ENCODE assay signal across 8 cellular contexts in the genomic region with DNA sequence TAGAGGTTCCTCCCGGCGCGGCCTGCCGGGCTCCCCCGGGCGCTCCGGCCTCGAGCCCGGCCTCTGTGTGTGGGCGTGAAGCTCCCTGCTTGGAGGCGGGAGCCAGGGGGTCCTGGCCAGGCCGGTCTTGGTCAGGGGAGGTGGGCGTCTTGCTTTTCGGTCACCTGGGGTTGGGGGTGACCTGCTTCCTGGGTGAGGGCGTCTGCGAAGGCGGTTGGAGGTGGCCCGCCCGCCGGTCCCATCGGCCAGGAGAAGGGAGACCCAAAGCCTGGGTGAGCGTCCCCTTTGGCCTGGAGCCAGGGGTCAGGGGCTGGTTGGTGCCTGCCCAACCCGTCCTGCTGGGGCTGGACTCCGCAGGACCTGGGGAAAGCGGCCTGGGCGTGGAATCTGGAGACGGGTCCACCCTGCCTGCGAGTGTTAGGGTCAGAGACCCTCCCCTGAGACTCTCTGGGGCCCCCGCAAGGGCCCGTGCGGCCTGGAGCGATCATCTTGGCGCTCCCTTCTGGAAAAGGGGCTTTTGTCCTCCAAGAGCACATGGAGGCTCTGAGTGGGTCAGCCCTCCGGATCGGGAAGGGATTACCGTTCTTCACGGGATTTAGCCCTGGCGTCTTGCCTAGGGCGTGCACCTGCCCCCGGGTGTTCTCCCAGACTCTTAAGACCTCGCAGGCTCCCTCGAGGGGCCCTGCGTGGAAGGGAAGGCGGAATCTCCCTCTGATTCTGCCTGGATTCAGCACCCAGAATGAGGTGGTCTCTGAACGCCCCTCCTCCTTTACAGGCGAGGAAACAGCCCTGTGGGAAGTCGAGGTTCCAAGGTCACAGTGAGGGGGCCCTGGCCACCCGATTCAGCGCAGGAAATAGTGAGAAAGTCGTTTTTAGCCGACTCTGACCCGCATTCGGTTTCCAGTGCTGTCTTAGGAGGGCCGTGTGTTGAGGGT. TPM values are rescaled to one million over a fixed set of nuclear protein-coding genes. Genes with fewer than 3 reads are reported as not detected.
DNase-seq lines count a peak whose midpoint lies in the region; ATAC-seq and TF ChIP-seq lines count a peak whose summit lies in the region.

No MANE protein-coding gene starts in this region.

- H4K5ac ChIP-seq in IMR-90 (ENCODE audit: low read depth, low read length), result no peak overlapping the region

- peak overlapping the region; percentile 51 for H2BK12ac ChIP-seq in trophoblast cell (ENCODE audit: low read length)

- DNase-seq in CD14-positive monocyte (ENCODE audit: low spot score) (no peak), IMR-90 (peak; percentile 56), glutamatergic neuron (no peak), trophoblast cell (peak in 1 of 2 donors; percentile 49), SKM-1 (lab: John Stamatoyannopoulos, UW; ENCODE audit: unreplicated experiment) (no peak)
- DNase-seq in activated T-cell treated with anti-CD3 and anti-CD28 coated beads, Interleukin-2, amount 50 U/mL, for 48 hours, result peak; percentile 48 to 52

- H3K4me1 ChIP-seq in IMR-90 (ENCODE audit: control insufficient read depth, insufficient read depth, low read length) (peaks cover 26% of the 10 kb centered on the region), trophoblast cell (ENCODE audit: control insufficient read depth in 1 of 2, insufficient read depth in 2 of 2, low read length in 2 of 2) (peaks cover 16 to 30% of the 10 kb centered on the region in 2 experiments)

- H3K27me3 ChIP-seq in IMR-90 (ENCODE audit: control insufficient read depth, insufficient read depth, low read length), result no peaks in the 10 kb centered on the region
- H3K27me3 ChIP-seq in trophoblast cell (ENCODE audit: insufficient read depth, low read length), result no peaks in the 10 kb centered on the region

- H3K9me3 ChIP-seq in IMR-90 (ENCODE audit: control insufficient read depth, insufficient read depth, low read length), result no peaks in the 10 kb centered on the region
- no peaks in the 10 kb centered on the region for H3K9me3 ChIP-seq in trophoblast cell (ENCODE audit: insufficient read depth, low read depth, low read length)

- H3K36me3 ChIP-seq in IMR-90 (ENCODE audit: control insufficient read depth, insufficient read depth, low read length), result no peaks in the 10 kb centered on the region
- peaks cover 15 to 19% of the 10 kb centered on the region in 2 experiments for H3K36me3 ChIP-seq in trophoblast cell (ENCODE audit: control insufficient read depth in 1 of 2, insufficient read depth in 2 of 2, low read length in 2 of 2)

- POLR2A ChIA-PET in IMR-90 (lab: Charles Lee; ENCODE audit: unreplicated experiment), result no interaction called here

- H3K4me2 ChIP-seq in IMR-90 (ENCODE audit: low read depth, low read length) (peak overlapping the region; percentile 93), trophoblast cell (ENCODE audit: low read length) (peak overlapping the region; percentile 87)

- no peak; the same call in 1 of the 2 replicates for TF ChIP-seq POLR2A in IMR-90 (IDR thresholded peaks at IDR 0.05; ENCODE audit: low read depth, low read length)

- no peak overlapping the region for H2BK15ac ChIP-seq in IMR-90 (ENCODE audit: low read depth, low read length)

- H2AFZ ChIP-seq in IMR-90 (replicated peaks; ENCODE audit: low read length, poor library complexity) (peak overlapping the region; percentile 90), trophoblast cell (ENCODE audit: insufficient read depth, low read length, poor library complexity) (peak overlapping the region; percentile 62)

- H3K9me3 Mint-ChIP-seq in CD14-positive monocyte (peaks cover 0 to 7% (median 0%) of the 10 kb centered on the region in 7 donors), glutamatergic neuron (ENCODE audit: unreplicated experiment) (peaks cover 16% of the 10 kb centered on the region)

- 1% methylated on average over 17 of the region's 54 CpGs; no CpG with 5 or more reads in 1 of the 2 experiments for WGBS in IMR-90 (ENCODE audit: extremely low coverage in 2 of 2, insufficient read length in 1 of 2), 2 experiments
- WGBS in trophoblast cell (ENCODE audit: extremely low coverage, insufficient coverage, insufficient read length), result no CpG with 5 or more reads among the region's 54 CpGs

- peak; percentile 7 for ATAC-seq in GM18907 (IDR thresholded peaks at IDR 0.05; ENCODE audit: unreplicated experiment)
- ATAC-seq in IMR-90 (ENCODE audit: low read depth), result peak; percentile 12
- no peak for ATAC-seq in HG02870 (IDR thresholded peaks at IDR 0.05; ENCODE audit: unreplicated experiment)

- H3K9me1 ChIP-seq in IMR-90 (ENCODE audit: insufficient read depth, low read length), result peaks cover 11% of the 10 kb centered on the region; the same call in 1 of the 2 replicates

- intact Hi-C loops in CD14-positive monocyte (cut with micrococcal nuclease), result loop anchor here (5.0 kb wide), 3 partner anchors 41 to 89 kb away; partner anchors contain the start of genes CDC34 (in 1 of the 2), FGF22 (in 1 of the 2) and RNF126 (in 1 of the 2)
- intact Hi-C loops in IMR-90 (cut with micrococcal nuclease), result no loop called here

- no peak overlapping the region for H2BK20ac ChIP-seq in IMR-90 (ENCODE audit: low read depth, low read length)

- peaks cover 46% of the 10 kb centered on the region for H3K79me2 ChIP-seq in trophoblast cell (ENCODE audit: control insufficient read depth, insufficient read depth, low read length, poor library complexity)

- H4K8ac ChIP-seq in IMR-90 (ENCODE audit: low read depth in 2 of 2, low read length in 2 of 2) (peak overlapping the region; percentile 21 to 77; a peak in 1 of 4 replicates), trophoblast cell (ENCODE audit: low read depth, low read length) (peak overlapping the region; percentile 31)

- dilution Hi-C loops in IMR-90 (cut with HindIII; ENCODE audit: low sequenced_read_pairs, unreplicated experiment), result no loop called here

- H4K12ac ChIP-seq in trophoblast cell (ENCODE audit: low read depth, low read length), result peak overlapping the region; percentile 1

- H3K4me3 Mint-ChIP-seq in CD14-positive monocyte (peak overlapping the region; percentile 84 to 89), glutamatergic neuron (ENCODE audit: unreplicated experiment) (peak overlapping the region; percentile 94)

- H2BK5ac ChIP-seq in IMR-90 (ENCODE audit: low read depth, low read length, poor library complexity, severe bottlenecking), result peak overlapping the region; percentile 59
- H2BK5ac ChIP-seq in trophoblast cell (ENCODE audit: low read depth, low read length, poor library complexity), result peak overlapping the region; percentile 85

- H3K4me1 Mint-ChIP-seq in CD14-positive monocyte, result peaks cover 53% of the 10 kb centered on the region
- peaks cover 21% of the 10 kb centered on the region for H3K4me1 Mint-ChIP-seq in glutamatergic neuron (ENCODE audit: low read depth, unreplicated experiment)

- H3K27ac Mint-ChIP-seq in CD14-positive monocyte, result peak overlapping the region in 6 of 7 donors; percentile 68 to 92 (median 82)
- H3K27ac Mint-ChIP-seq in glutamatergic neuron (ENCODE audit: unreplicated experiment), result peak overlapping the region; percentile 77

- no peak for TF ChIP-seq RAD21 in IMR-90 (IDR thresholded peaks at IDR 0.05; ENCODE audit: low read length)

- 0 out of 2 replicates have a peak overlapping the region, but pooled peaks have one; percentile 4 for H3K56ac ChIP-seq in IMR-90 (ENCODE audit: extremely low read depth, insufficient read depth, low read length)

- H2AK5ac ChIP-seq in IMR-90 (ENCODE audit: low read depth, low read length), result peak overlapping the region; percentile 74
- peak overlapping the region; percentile 92 for H2AK5ac ChIP-seq in trophoblast cell (ENCODE audit: low read length)

- H3K9ac ChIP-seq in IMR-90 (ENCODE audit: low read depth, low read length) (peak overlapping the region; percentile 66), trophoblast cell (ENCODE audit: low read length) (peak overlapping the region; percentile 98)

- H3K4ac ChIP-seq in IMR-90 (ENCODE audit: low read depth, low read length) (peak overlapping the region; percentile 71), trophoblast cell (ENCODE audit: low read depth, low read length) (peak overlapping the region; percentile 65)

- BruUV-seq in IMR-90 (replicated peaks; lab: Mats Ljungman, UMichigan), result no TSS peak

- H2BK120ac ChIP-seq in IMR-90 (ENCODE audit: low read depth, low read length) (no peak overlapping the region), trophoblast cell (ENCODE audit: insufficient read depth, low read length, poor library complexity) (peak overlapping the region; percentile 80)

- H3K36me3 Mint-ChIP-seq in CD14-positive monocyte (peaks cover 0 to 17% of the 10 kb centered on the region in 2 donors), glutamatergic neuron (ENCODE audit: unreplicated experiment) (no peaks in the 10 kb centered on the region)

- H4K91ac ChIP-seq in IMR-90 (ENCODE audit: insufficient read depth, low read depth, low read length) (peak overlapping the region; percentile 47), trophoblast cell (ENCODE audit: low read depth, low read length) (peak overlapping the region; percentile 87)

- H3K79me1 ChIP-seq in IMR-90 (ENCODE audit: low read depth in 1 of 2, low read length in 2 of 2), result peaks cover 0 to 48% of the 10 kb centered on the region in 2 experiments; a peak in 2 of 4 replicates
- peaks cover 18% of the 10 kb centered on the region for H3K79me1 ChIP-seq in trophoblast cell (ENCODE audit: low read length)

- TF ChIP-seq CTCF in CD14-positive monocyte (IDR thresholded peaks at IDR 0.05) (no peak), IMR-90 (conservative IDR thresholded peaks at IDR 0.05; ENCODE audit: low read depth, low read length) (no peak), glutamatergic neuron (IDR thresholded peaks at IDR 0.05; ENCODE audit: partially characterized antibody, unreplicated experiment) (no peak)

- H3K14ac ChIP-seq in IMR-90 (replicated peaks; ENCODE audit: low read depth, low read length) (peak overlapping the region; percentile 58), trophoblast cell (ENCODE audit: low read length) (peak overlapping the region; percentile 38)

- H2AK9ac ChIP-seq in IMR-90 (replicated peaks; ENCODE audit: low read depth, low read length, poor library complexity), result peak overlapping the region; percentile 99

- peaks cover 52% of the 10 kb centered on the region for H4K20me1 ChIP-seq in IMR-90 (ENCODE audit: insufficient read depth, low read length)

- no peak overlapping the region for H3K18ac ChIP-seq in IMR-90 (ENCODE audit: low read depth, low read length)
- H3K18ac ChIP-seq in trophoblast cell (ENCODE audit: low read length), result peak overlapping the region; percentile 98

- peak overlapping the region; percentile 70 for H3K27ac ChIP-seq in IMR-90 (ENCODE audit: insufficient read depth, low read length)
- peak overlapping the region; percentile 76 for H3K27ac ChIP-seq in trophoblast cell (ENCODE audit: low read depth, low read length)

- in situ Hi-C loops in IMR-90 (cut with MboI; ENCODE audit: low sequenced_read_pairs), result no loop called here

- H3K4me3 ChIP-seq in IMR-90 (ENCODE audit: insufficient read depth, low read depth, low read length) (peak overlapping the region; percentile 72), trophoblast cell (ENCODE audit: low read depth, low read length) (peak overlapping the region; percentile 98)

- peak overlapping the region; percentile 79 for H3K23ac ChIP-seq in IMR-90 (ENCODE audit: low read depth, low read length)
- H3K23ac ChIP-seq in trophoblast cell (ENCODE audit: low read length), result no peak overlapping the region

- CTCF ChIA-PET in IMR-90 (lab: Yijun Ruan, JAX), result no interaction called here

- H3K27me3 Mint-ChIP-seq in CD14-positive monocyte (ENCODE audit: low read depth in 3 of 3), result peaks cover 0 to 2% (median 0%) of the 10 kb centered on the region in 3 donors
- H3K27me3 Mint-ChIP-seq in glutamatergic neuron (ENCODE audit: unreplicated experiment), result peaks cover 14% of the 10 kb centered on the region

RNA-seq across cellular contexts. Expression of gene BSG, which starts 0.8 kb away (rescaled TPM):
- polyA plus RNA-seq in CD14-positive monocyte, result 100 to 1,000 TPM; 364 to 431 TPM
- 129 and 130 TPM in 2 replicates for total RNA-seq in IMR-90 (2012; rRNA removed)
- polyA plus RNA-seq in IMR-90 (2012; rRNA removed), result 698 and 994 TPM in 2 replicates
- polyA plus RNA-seq in IMR-90 (2012; cell fraction: cytosol; rRNA removed), result 596 and 943 TPM in 2 replicates
- 294 and 438 TPM in 2 replicates for polyA plus RNA-seq in IMR-90 (2012; cell fraction: nucleus; rRNA removed; ENCODE audit: low replicate concordance)
- 470 TPM for total RNA-seq in glutamatergic neuron (ENCODE audit: unreplicated experiment)
- polyA plus RNA-seq in trophoblast cell (2013), result 506 and 509 TPM in 2 replicates

RNA-seq across cellular contexts. Expression of gene HCN2, which starts 16.5 kb away (rescaled TPM):
- not detected for polyA plus RNA-seq in CD14-positive monocyte
- total RNA-seq in IMR-90 (2012; rRNA removed), result 0.56 and 0.72 TPM in 2 replicates
- polyA plus RNA-seq in IMR-90 (2012; rRNA removed), result 2.0 and 2.6 TPM in 2 replicates
- 1.5 and 5.2 TPM in 2 replicates for polyA plus RNA-seq in IMR-90 (2012; cell fraction: cytosol; rRNA removed)
- polyA plus RNA-seq in IMR-90 (2012; cell fraction: nucleus; rRNA removed; ENCODE audit: low replicate concordance), result 1.3 and 4.0 TPM in 2 replicates
- total RNA-seq in glutamatergic neuron (ENCODE audit: unreplicated experiment), result 33.2 TPM
- 0.73 and 0.79 TPM in 2 replicates for polyA plus RNA-seq in trophoblast cell (2013)

RNA-seq across cellular contexts. Expression of gene GZMM, which starts 29.3 kb away (rescaled TPM):
- 1 to 10 TPM in 1 of 2 donors, under 1 TPM in 1; 0.48 to 1.4 TPM for polyA plus RNA-seq in CD14-positive monocyte
- not detected in 2 replicates for total RNA-seq in IMR-90 (2012; rRNA removed)
- polyA plus RNA-seq in IMR-90 (2012; rRNA removed), result 0.11 and 0.24 TPM in 2 replicates
- 0.23 and 0.81 TPM in 2 replicates for polyA plus RNA-seq in IMR-90 (2012; cell fraction: cytosol; rRNA removed)
- 0.11 and 0.50 TPM in 2 replicates for polyA plus RNA-seq in IMR-90 (2012; cell fraction: nucleus; rRNA removed; ENCODE audit: low replicate concordance)
- total RNA-seq in glutamatergic neuron (ENCODE audit: unreplicated experiment), result 0.47 TPM
- polyA plus RNA-seq in trophoblast cell (2013), result 0.08 and 0.12 TPM in 2 replicates

RNA-seq across cellular contexts. Expression of gene CDC34, which starts 41.6 kb away (rescaled TPM):
- polyA plus RNA-seq in CD14-positive monocyte (10 to 100 TPM; 25.2 to 43.0 TPM), IMR-90 (2012; rRNA removed) (68.9 and 80.8 TPM in 2 replicates)
- total RNA-seq in IMR-90 (2012; rRNA removed) (35.7 and 39.2 TPM in 2 replicates), glutamatergic neuron (ENCODE audit: unreplicated experiment) (136 TPM)
- polyA plus RNA-seq in IMR-90 (2012; cell fraction: cytosol; rRNA removed), result 94.6 and 103 TPM in 2 replicates
- 46.7 and 97.7 TPM in 2 replicates for polyA plus RNA-seq in IMR-90 (2012; cell fraction: nucleus; rRNA removed; ENCODE audit: low replicate concordance)
- polyA plus RNA-seq in trophoblast cell (2013), result 85.4 and 86.0 TPM in 2 replicates

Comparison
In these comparisons a context has a peak if more than half of its experiments do, and no peak if none do; other contexts are left out.
1. DNase-seq: peak in IMR-90 (single experiment) and activated T-cell treated with anti-CD3 and anti-CD28 coated beads, Interleukin-2, amount 50 U/mL, for 48 hours (2 of 2); none in CD14-positive monocyte (single experiment), glutamatergic neuron (single experiment) and SKM-1 (single experiment).
2. RNA of gene HCN2, which starts 16.5 kb away (total RNA-seq): 33.2 TPM in glutamatergic neuron (single experiment); 0.56 to 0.72 TPM in IMR-90; every median in the first group is over 10 times any median in the second.